Comparison of ENCODE assay signal across 21 cellular contexts in genomic region chr2:190893157-190893556, GRCh38. TPM values are rescaled to one million over a fixed set of nuclear protein-coding genes. Genes with fewer than 3 reads are reported as not detected.
DNase-seq lines count a peak whose midpoint lies in the region; ATAC-seq, FAIRE-seq and TF ChIP-seq lines count a peak whose summit lies in the region.
"Had no signal": no experiment of that assay in that cellular context is flagged by ENCODE, and none has a peak within 500 bp of the region (broad histone marks: within the 10 kb centered on the region; RNA-seq: fewer than 3 reads in every experiment).

No MANE protein-coding gene starts in this region.

- peaks cover 100% of the 10 kb centered on the region for H3K79me2 ChIP-seq in GM23248 (ENCODE audit: insufficient read depth)
- H3K79me2 ChIP-seq in astrocyte (ENCODE audit: insufficient read depth, low read length), result peaks cover 99% of the 10 kb centered on the region
- peaks cover 2% of the 10 kb centered on the region for H3K79me2 ChIP-seq in parathyroid adenoma

- no peaks in the 10 kb centered on the region for H3K27me3 ChIP-seq in GM23248 (replicated peaks; ENCODE audit: insufficient read depth)
- H3K27me3 ChIP-seq in astrocyte (ENCODE audit: insufficient read depth, low read length), result no peaks in the 10 kb centered on the region
- no peaks in the 10 kb centered on the region for H3K27me3 ChIP-seq in parathyroid adenoma (ENCODE audit: control insufficient read depth, insufficient read depth, low read length)

- H3K9me3 Mint-ChIP-seq in activated T-cell treated with anti-CD3 and anti-CD28 coated beads, Interleukin-2, amount 50 U/mL, for 72 hours, result no peaks in the 10 kb centered on the region
- no peaks in the 10 kb centered on the region for H3K9me3 Mint-ChIP-seq in astrocyte (ENCODE audit: unreplicated experiment)

- H3K36me3 ChIP-seq in GM23248 (ENCODE audit: low read depth) (peaks cover 58% of the 10 kb centered on the region), astrocyte (ENCODE audit: insufficient read depth, low read length) (peaks cover 23% of the 10 kb centered on the region), parathyroid adenoma (ENCODE audit: control insufficient read depth, insufficient read depth, low read length) (no peaks in the 10 kb centered on the region)

- H3K27me3 Mint-ChIP-seq in activated T-cell treated with anti-CD3 and anti-CD28 coated beads, Interleukin-2, amount 50 U/mL, for 72 hours (ENCODE audit: low read depth), result no peaks in the 10 kb centered on the region
- no peaks in the 10 kb centered on the region for H3K27me3 Mint-ChIP-seq in astrocyte (ENCODE audit: low read depth, unreplicated experiment)

- peak overlapping the region; percentile 42 for H3K27ac Mint-ChIP-seq in activated T-cell treated with anti-CD3 and anti-CD28 coated beads, Interleukin-2, amount 50 U/mL, for 72 hours
- no peak overlapping the region for H3K27ac Mint-ChIP-seq in astrocyte (ENCODE audit: unreplicated experiment)

- H4K20me1 ChIP-seq in GM23248 (ENCODE audit: insufficient read depth), result peaks cover 48% of the 10 kb centered on the region
- H4K20me1 ChIP-seq in astrocyte (ENCODE audit: insufficient read depth, low read length), result peaks cover 77% of the 10 kb centered on the region

- TF ChIP-seq POLR2A in H54 (IDR thresholded peaks at IDR 0.05; ENCODE audit: low read depth, low read length), result no peak

- H3K27ac ChIP-seq in GM23248 (no peak overlapping the region), astrocyte (ENCODE audit: low read depth, low read length) (no peak overlapping the region), parathyroid adenoma (no peak overlapping the region)
- H3K27ac ChIP-seq: C4-2B had no signal

- H3K9ac ChIP-seq in GM23248 (no peak overlapping the region), astrocyte (ENCODE audit: low read length) (no peak overlapping the region), parathyroid adenoma (no peak overlapping the region)
- H3K9ac ChIP-seq: SK-N-SH had no signal

- ATAC-seq in activated T-cell treated with anti-CD3 and anti-CD28 coated beads, Interleukin-2, amount 50 U/mL, for 72 hours (replicated peaks in 1 of 2), result no peak
- ATAC-seq in GM18517 (IDR thresholded peaks at IDR 0.05; ENCODE audit: unreplicated experiment) (no peak), GM21381 (IDR thresholded peaks at IDR 0.05; ENCODE audit: unreplicated experiment) (no peak)

- H2AFZ ChIP-seq in GM23248, result no peak overlapping the region
- no peak overlapping the region for H2AFZ ChIP-seq in astrocyte (ENCODE audit: low read depth, low read length)
- H2AFZ ChIP-seq in parathyroid adenoma, result no peak overlapping the region

- peaks cover 6 to 18% of the 10 kb centered on the region in 2 donors for H3K36me3 Mint-ChIP-seq in activated T-cell treated with anti-CD3 and anti-CD28 coated beads, Interleukin-2, amount 50 U/mL, for 72 hours (ENCODE audit: insufficient read depth in 2 of 2)
- H3K36me3 Mint-ChIP-seq in astrocyte (ENCODE audit: low read depth, unreplicated experiment), result peaks cover 11% of the 10 kb centered on the region

- DNase-seq in activated T-cell treated with anti-CD3 and anti-CD28 coated beads, Interleukin-2, amount 50 U/mL, for 72 hours, result no peak
- no peak for DNase-seq in activated T-cell treated with anti-CD3 and anti-CD28 coated beads, Interleukin-2, amount 50 U/mL, for 1 hour
- DNase-seq in GM23248, result no peak
- DNase-seq in astrocyte (ENCODE audit: low read depth), result no peak
- no peak for DNase-seq in H54 (ENCODE audit: insufficient read length, low spot score)
- DNase-seq: EL, GF-D8, IMR-90, Karpas-422, NCI-H1694 treated with DMSO at 0.1 percent for 48 hours, NCI-H2081 treated with DMSO at 0.1 percent for 48 hours, NCI-H2171 treated with DMSO at 0.1 percent for 48 hours, NCI-H446, SIG-M5, SK-N-SH had no signal

- in situ Hi-C loops in GM23248 (cut with MboI), result no loop called here

- H3K9me2 ChIP-seq in GM23248 (ENCODE audit: insufficient read depth), result no peaks in the 10 kb centered on the region
- H3K9me2 ChIP-seq: SK-N-SH had no signal

- H3F3A ChIP-seq in GM23248 (ENCODE audit: insufficient read depth), result peaks cover 90% of the 10 kb centered on the region

- peak overlapping the region; percentile 97 for H3K4me2 ChIP-seq in GM23248 (ENCODE audit: unreplicated experiment)
- no peak overlapping the region for H3K4me2 ChIP-seq in astrocyte (ENCODE audit: low read length)
- peak overlapping the region; percentile 8 for H3K4me2 ChIP-seq in parathyroid adenoma (ENCODE audit: low read length)
- H3K4me2 ChIP-seq: SK-N-SH had no signal

- FAIRE-seq in astrocyte (lab: Jason Lieb, UNC), result peak; percentile 20
- FAIRE-seq in H54 (lab: Jason Lieb, UNC), result no peak
- FAIRE-seq: D721Med had no signal

- H3K4me3 Mint-ChIP-seq in activated T-cell treated with anti-CD3 and anti-CD28 coated beads, Interleukin-2, amount 50 U/mL, for 72 hours, result no peak overlapping the region
- H3K4me3 Mint-ChIP-seq in astrocyte (ENCODE audit: unreplicated experiment), result no peak overlapping the region

- TF ChIP-seq CTCF in astrocyte (IDR thresholded peaks at IDR 0.05; ENCODE audit: insufficient read depth, low read depth, low read length), result no peak
- no peak for TF ChIP-seq CTCF in parathyroid adenoma (IDR thresholded peaks at IDR 0.05)

- H3K9me3 ChIP-seq in GM23248 (ENCODE audit: low read depth) (no peaks in the 10 kb centered on the region), astrocyte (ENCODE audit: insufficient read depth, low read depth, low read length) (no peaks in the 10 kb centered on the region), parathyroid adenoma (ENCODE audit: control insufficient read depth, low read length) (no peaks in the 10 kb centered on the region)
- H3K9me3 ChIP-seq: HAP-1, SK-N-SH had no signal

- H3K4me3 ChIP-seq in GM23248, result peak overlapping the region; percentile 7
- H3K4me3 ChIP-seq in astrocyte (ENCODE audit: insufficient read depth, low read depth, low read length), result no peak overlapping the region
- H3K4me3 ChIP-seq in parathyroid adenoma (ENCODE audit: low read depth, low read length), result no peak overlapping the region
- H3K4me3 ChIP-seq: HAP-1 had no signal

- H3K4me1 ChIP-seq in GM23248 (ENCODE audit: insufficient read depth), result peaks cover 66% of the 10 kb centered on the region
- H3K4me1 ChIP-seq in astrocyte (ENCODE audit: insufficient read depth, low read length), result peaks cover 3% of the 10 kb centered on the region
- peaks cover 4% of the 10 kb centered on the region for H3K4me1 ChIP-seq in parathyroid adenoma

- H3K4me1 Mint-ChIP-seq in activated T-cell treated with anti-CD3 and anti-CD28 coated beads, Interleukin-2, amount 50 U/mL, for 72 hours (ENCODE audit: low read depth), result peaks cover 51% of the 10 kb centered on the region
- peaks cover 38% of the 10 kb centered on the region for H3K4me1 Mint-ChIP-seq in astrocyte (ENCODE audit: low read depth, unreplicated experiment)

RNA-seq across cellular contexts. Expression of gene GLS, which starts 12.5 kb away (rescaled TPM):
- 100 to 1,000 TPM; 269 to 288 TPM for total RNA-seq in activated T-cell treated with anti-CD3 and anti-CD28 coated beads, Interleukin-2, amount 50 U/mL, for 72 hours
- total RNA-seq in GM23248 (2014; rRNA removed; shearing (Covaris generic)), result 362 and 426 TPM in 2 replicates
- polyA plus RNA-seq in GM23248 (2016; fragmentation: Nextera tagmentation; extraction: Ambion mirVana), result 81.0 and 96.0 TPM in 2 replicates
- total RNA-seq in astrocyte, result 189 and 194 TPM in 2 replicates
